Comparison of ENCODE assay signal across 14 cellular contexts in genomic region chr10:48279081-48279751, GRCh38. TPM values are rescaled to one million over a fixed set of nuclear protein-coding genes. Genes with fewer than 3 reads are reported as not detected.
DNase-seq lines count a peak whose midpoint lies in the region; ATAC-seq and TF ChIP-seq lines count a peak whose summit lies in the region.
"Had no signal": no experiment of that assay in that cellular context is flagged by ENCODE, and none has a peak within 500 bp of the region (broad histone marks: within the 10 kb centered on the region; RNA-seq: fewer than 3 reads in every experiment).

No MANE protein-coding gene starts in this region.

- H3K9me3 ChIP-seq in OCI-LY3 (ENCODE audit: insufficient read depth, low read length): peaks cover 13% of the 10 kb centered on the region; the same call in 1 of the 2 replicates
- no peaks in the 10 kb centered on the region for H3K9me3 ChIP-seq in upper lobe of right lung
- no peaks in the 10 kb centered on the region for H3K9me3 ChIP-seq in PC-3 (ENCODE audit: low read length)

- no peaks in the 10 kb centered on the region for H3K9me2 ChIP-seq in PC-3 (replicated peaks; ENCODE audit: low read length)

- H3K79me2 ChIP-seq in OCI-LY3 (ENCODE audit: low read length): no peaks in the 10 kb centered on the region
- no peaks in the 10 kb centered on the region for H3K79me2 ChIP-seq in PC-3 (ENCODE audit: low read length)

- DNase-seq in DMS53 treated with DMSO at 0.1 percent for 48 hours (lab: John Stamatoyannopoulos, UW; ENCODE audit: unreplicated experiment) (no peak), upper lobe of right lung (no peak), PC-3 (no peak)
- no peak for DNase-seq in effector CD4-positive, alpha-beta T cell
- DNase-seq: COR-L47, immature natural killer cell, Karpas-422, NCI-H2171 treated with DMSO at 0.1 percent for 48 hours had no signal

- TF ChIP-seq CTCF in OCI-LY3 (IDR thresholded peaks at IDR 0.05; ENCODE audit: low read depth, low read length) (no peak), upper lobe of right lung (IDR thresholded peaks at IDR 0.05) (no peak), PC-3 (conservative IDR thresholded peaks at IDR 0.05; ENCODE audit: low read depth, low read length) (no peak)

- H2AFZ ChIP-seq in OCI-LY3 (ENCODE audit: low read depth, low read length) (no peak overlapping the region), PC-3 (ENCODE audit: low read length) (no peak overlapping the region)

- peaks cover 14% of the 10 kb centered on the region for H3K36me3 ChIP-seq in OCI-LY3 (replicated peaks; ENCODE audit: low read depth, low read length)
- H3K36me3 ChIP-seq in upper lobe of right lung: no peaks in the 10 kb centered on the region
- no peaks in the 10 kb centered on the region for H3K36me3 ChIP-seq in PC-3 (ENCODE audit: low read depth, low read length)

- H3K4me2 ChIP-seq in OCI-LY3 (ENCODE audit: low read length): peak overlapping the region; percentile 65
- no peak overlapping the region for H3K4me2 ChIP-seq in PC-3 (ENCODE audit: low read length)

- no peaks in the 10 kb centered on the region for H3K27me3 ChIP-seq in OCI-LY3 (ENCODE audit: low read depth, low read length)
- no peaks in the 10 kb centered on the region for H3K27me3 ChIP-seq in upper lobe of right lung
- H3K27me3 ChIP-seq in PC-3 (ENCODE audit: low read length): no peaks in the 10 kb centered on the region

- H3K9ac ChIP-seq in OCI-LY3 (ENCODE audit: low read length): peak overlapping the region; percentile 60; the same call in 1 of the 2 replicates
- H3K9ac ChIP-seq in PC-3 (ENCODE audit: low read length): no peak overlapping the region

- 0 out of 2 replicates have a peak overlapping the region, but pooled peaks have one; percentile 27 for H3K4me3 ChIP-seq in OCI-LY3 (ENCODE audit: low read length)
- H3K4me3 ChIP-seq in upper lobe of right lung: no peak overlapping the region
- no peak overlapping the region for H3K4me3 ChIP-seq in PC-3 (ENCODE audit: low read length)
- H3K4me3 ChIP-seq: skin epidermis had no signal

- H3F3A ChIP-seq in PC-3 (ENCODE audit: low read length, unreplicated experiment): no peaks in the 10 kb centered on the region

- ATAC-seq in GM18858 (IDR thresholded peaks at IDR 0.05; ENCODE audit: unreplicated experiment): peak; percentile 79
- ATAC-seq in GM21381 (IDR thresholded peaks at IDR 0.05; ENCODE audit: unreplicated experiment): peak; percentile 74
- ATAC-seq in HG02981 (IDR thresholded peaks at IDR 0.05; ENCODE audit: unreplicated experiment): peak; percentile 87
- ATAC-seq in upper lobe of right lung: no peak
- ATAC-seq in PC-3: no peak

- POLR2A ChIA-PET in PC-3 (lab: Charles Lee; ENCODE audit: unreplicated experiment): no interaction called here

- intact Hi-C loops in upper lobe of right lung (cut with DNase I) (no loop called here), PC-3 (cut with micrococcal nuclease) (no loop called here)

- H3K27ac ChIP-seq in OCI-LY3 (ENCODE audit: low read length) (peak overlapping the region; percentile 96), upper lobe of right lung (no peak overlapping the region), PC-3 (ENCODE audit: low read length) (no peak overlapping the region)
- H3K27ac ChIP-seq: RWPE1, skin epidermis had no signal

- H3K4me1 ChIP-seq in OCI-LY3 (ENCODE audit: low read length) (peaks cover 48% of the 10 kb centered on the region), upper lobe of right lung (no peaks in the 10 kb centered on the region), PC-3 (ENCODE audit: insufficient read depth, low read length) (peaks cover under 1% of the 10 kb centered on the region; the same call in 1 of the 2 replicates)

- CTCF ChIA-PET in PC-3 (lab: Charles Lee): no interaction called here

- no TSS peak for BruUV-seq in PC-3 (replicated peaks; lab: Mats Ljungman, UMichigan)

- H4K20me1 ChIP-seq in OCI-LY3 (ENCODE audit: insufficient read depth, low read length): no peaks in the 10 kb centered on the region
- no peaks in the 10 kb centered on the region for H4K20me1 ChIP-seq in PC-3 (ENCODE audit: low read length)

RNA-seq across cellular contexts. Expression of gene FRMPD2, which starts 4.7 kb away (rescaled TPM):
- total RNA-seq in upper lobe of right lung (not detected), PC-3 (2014; rRNA removed) (0.11 and 0.35 TPM in 2 replicates)

RNA-seq across cellular contexts. Expression of gene MAPK8, which starts 27.3 kb away (rescaled TPM):
- total RNA-seq in upper lobe of right lung (42.3 TPM), PC-3 (2014; rRNA removed) (21.5 and 26.6 TPM in 2 replicates)

Comparison
In these comparisons a context has a peak if more than half of its experiments do, and no peak if none do; other contexts are left out.
1. ATAC-seq: peak in GM18858 (single experiment), GM21381 (single experiment) and HG02981 (single experiment); none in upper lobe of right lung (single experiment) and PC-3 (single experiment).